In genomic region chr4:45358573-45359506, GRCh38 we compare ENCODE assay signal across 26 cellular contexts.
DNase-seq lines count a peak whose midpoint lies in the region; ATAC-seq lines count a peak whose summit lies in the region.
"Had no signal": no experiment of that assay in that cellular context is flagged by ENCODE, and none has a peak within 500 bp of the region (broad histone marks: within the 10 kb centered on the region; RNA-seq: fewer than 3 reads in every experiment).

No MANE protein-coding gene starts in this region.

- peak; percentile 55 for ATAC-seq in GM18868 (IDR thresholded peaks at IDR 0.05; ENCODE audit: unreplicated experiment)
- ATAC-seq in GM21528 (IDR thresholded peaks at IDR 0.05; ENCODE audit: low FRiP score, unreplicated experiment): no peak
- ATAC-seq in GM21619 (IDR thresholded peaks at IDR 0.05; ENCODE audit: unreplicated experiment): no peak
- no peak for ATAC-seq in GM21786 (IDR thresholded peaks at IDR 0.05; ENCODE audit: unreplicated experiment)
- ATAC-seq: T-cell had no signal

- H3K9ac ChIP-seq in HUES6 (ENCODE audit: low read length) (no peak overlapping the region), iPS-20b (ENCODE audit: low read depth, low read length) (no peak overlapping the region)
- H3K9ac ChIP-seq: BLaER1 treated with 17β-estradiol and CSF1 and Interleukin-3, amounts not matched to agents 10 nM and 100 nM had no signal

- H3K4me1 ChIP-seq in HUES6 (ENCODE audit: control insufficient read depth, insufficient read depth, low read length) (peaks cover 12% of the 10 kb centered on the region), iPS-20b (ENCODE audit: insufficient read depth, low read length) (no peaks in the 10 kb centered on the region; the same call in 1 of the 2 replicates)

- H3K36me3 ChIP-seq in HUES6 (ENCODE audit: control insufficient read depth, insufficient read depth, low read length) (no peaks in the 10 kb centered on the region), iPS-20b (ENCODE audit: insufficient read depth, low read depth, low read length) (no peaks in the 10 kb centered on the region)
- H3K36me3 ChIP-seq: BLaER1 treated with 17β-estradiol and CSF1 and Interleukin-3, amounts not matched to agents 10 nM and 100 nM; MG63 had no signal

- H3K27ac ChIP-seq in HUES6 (ENCODE audit: low read depth, low read length) (no peak overlapping the region), angular gyrus (ENCODE audit: low read depth, low read length) (peak overlapping the region; percentile 68), iPS-20b (ENCODE audit: low read length) (no peak overlapping the region)
- H3K27ac ChIP-seq: BLaER1 treated with 17β-estradiol and CSF1 and Interleukin-3, amounts not matched to agents 10 nM and 100 nM; PC-9 had no signal

- peaks cover 22% of the 10 kb centered on the region for H3K9me3 ChIP-seq in HUES6 (ENCODE audit: control insufficient read depth, insufficient read depth, low read depth, low read length)
- H3K9me3 ChIP-seq in iPS-20b (ENCODE audit: insufficient read depth, low read depth, low read length): peaks cover 14% of the 10 kb centered on the region
- H3K9me3 ChIP-seq: MG63 had no signal

- peak overlapping the region; percentile 9; the same call in 1 of the 2 replicates for H3K4me3 ChIP-seq in HUES6 (ENCODE audit: low read depth, low read length)
- 0 out of 2 replicates have a peak overlapping the region, but pooled peaks have one; percentile 8 for H3K4me3 ChIP-seq in iPS-20b (ENCODE audit: low read length)
- H3K4me3 ChIP-seq: BLaER1 treated with 17β-estradiol and CSF1 and Interleukin-3, amounts not matched to agents 10 nM and 100 nM; MG63; PC-9 had no signal

- no peak for DNase-seq in C1 segment of cervical spinal cord (lab: John Stamatoyannopoulos, UW)
- DNase-seq: AML-193; CD4-positive, alpha-beta memory T cell; COR-L47; DMS53; H7; HFFc6; IMR-90; KG1; MG63; NCI-H1694; NCI-H2081; NCI-H226; NCI-H510A; NCI-H69; PC-9; SHP77; T-cell had no signal

- H3K27me3 ChIP-seq in HUES6 (ENCODE audit: control insufficient read depth, insufficient read depth, low read length): no peaks in the 10 kb centered on the region
- no peaks in the 10 kb centered on the region for H3K27me3 ChIP-seq in iPS-20b (ENCODE audit: insufficient read depth, low read length)
- H3K27me3 ChIP-seq: BLaER1 treated with 17β-estradiol and CSF1 and Interleukin-3, amounts not matched to agents 10 nM and 100 nM; MG63 had no signal
